Comparison of ENCODE assay signal across 33 cellular contexts in the genomic region with DNA sequence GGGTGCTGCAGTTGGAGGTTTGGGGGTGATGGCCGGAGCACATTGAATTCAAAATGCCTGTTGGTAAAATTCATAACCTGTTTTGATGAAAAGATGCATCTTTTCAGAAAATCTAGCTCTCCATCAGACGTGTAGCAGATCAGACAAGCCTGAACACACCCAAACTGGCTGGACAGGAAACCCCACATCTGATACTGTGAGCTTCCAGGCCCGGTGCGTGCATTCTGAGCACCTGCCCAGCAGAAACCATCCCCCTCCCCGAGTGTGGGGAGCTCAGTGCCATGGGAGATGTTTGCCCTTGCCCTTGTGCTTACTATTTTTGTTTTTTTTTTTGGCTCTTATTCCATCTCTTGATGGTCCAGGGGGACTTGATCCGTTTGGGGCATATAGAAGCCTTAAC.
"Had no signal": no experiment of that assay in that cellular context is flagged by ENCODE, and none has a peak within 500 bp of the region (broad histone marks: within the 10 kb centered on the region; RNA-seq: fewer than 3 reads in every experiment).

No MANE protein-coding gene starts in this region.

- FAIRE-seq: astrocyte, RCC 7860, TTC549 had no signal

- H3K4me1 Mint-ChIP-seq: activated CD4-positive, alpha-beta T cell treated with anti-CD3 and anti-CD28 coated beads, Interleukin-2, amount 10 ng/mL, durations not matched to agents 7 days and 5 days had no signal

- DNase-seq: activated CD4-positive, alpha-beta T cell treated with anti-CD3 and anti-CD28 coated beads for 36 hours; activated CD4-positive, alpha-beta T cell treated with anti-CD3 and anti-CD28 coated beads, Interleukin-2, amount 10 ng/mL, durations not matched to agents 7 days and 5 days; activated CD4-positive, alpha-beta T cell treated with anti-CD3 and anti-CD28 coated beads, Interleukin-2, amount 50 U/mL, for 48 hours; activated CD8-positive, alpha-beta T cell treated with anti-CD3 and anti-CD28 coated beads, Interleukin-2, amount 10 ng/mL, durations not matched to agents 7 days and 5 days; activated gamma-delta T cell treated with Interleukin-2 at 50 U/mL for 16 hours; activated naive CD4-positive, alpha-beta T cell treated with anti-CD3 and anti-CD28 coated beads for 36 hours; activated T-cell treated with anti-CD3 and anti-CD28 coated beads for 4 hours; activated T-cell treated with anti-CD3 and anti-CD28 coated beads, Interleukin-2, amount 50 U/mL, for 4 hours; adrenal gland; body of pancreas; NCI-H1048; NCI-H1105 treated with DMSO at 0.1 percent for 48 hours; NCI-H1436; NCI-H1694; NCI-H1930; NCI-H2081 treated with DMSO at 0.1 percent for 48 hours; NCI-H345; NCI-H526; NCI-H748 treated with DMSO at 0.1 percent for 48 hours; PC-9; Right ventricle myocardium superior had no signal

- H3K4me2 ChIP-seq: PC-9 had no signal

- ATAC-seq: activated CD4-positive, alpha-beta T cell treated with anti-CD3 and anti-CD28 coated beads for 36 hours; activated CD4-positive, CD25-positive, alpha-beta regulatory T cell treated with anti-CD3 and anti-CD28 coated beads, Interleukin-2, amount 50 U/mL, for 24 hours; activated CD8-positive, alpha-beta T cell treated with anti-CD3 and anti-CD28 coated beads, Interleukin-2, amount 10 ng/mL, durations not matched to agents 7 days and 5 days; activated naive CD4-positive, alpha-beta T cell treated with anti-CD3 and anti-CD28 coated beads, Interleukin-2, amount 50 U/mL, for 72 hours; activated T-cell treated with anti-CD3 and anti-CD28 coated beads, Interleukin-2, amount 50 U/mL, for 4 hours; body of pancreas; WTC11 had no signal

- H3K9me3 ChIP-seq: adrenal gland, body of pancreas, breast epithelium, SJCRH30 had no signal

- H3K27me3 Mint-ChIP-seq: activated CD4-positive, alpha-beta T cell treated with anti-CD3 and anti-CD28 coated beads, Interleukin-2, amount 10 ng/mL, durations not matched to agents 7 days and 5 days had no signal

- H3K27ac Mint-ChIP-seq: activated CD4-positive, alpha-beta T cell treated with anti-CD3 and anti-CD28 coated beads for 36 hours; activated CD8-positive, alpha-beta T cell treated with anti-CD3 and anti-CD28 coated beads, Interleukin-2, amount 10 ng/mL, durations not matched to agents 7 days and 5 days; activated naive CD4-positive, alpha-beta T cell treated with anti-CD3 and anti-CD28 coated beads for 36 hours; activated naive CD4-positive, alpha-beta T cell treated with anti-CD3 and anti-CD28 coated beads, Interleukin-2, amount 50 U/mL, for 72 hours; activated T-helper 1 cell treated with anti-CD3 and anti-CD28 coated beads, Interleukin-12 subunit alpha, Interleukin-12 subunit beta, Interleukin-2, Interleukin-4 antibody, amounts not matched to agents 30 ng/mL and 10 ng/mL and 1 ng/mL, durations not matched to agents 14 hours and 24 hours and 36 hours; T-helper 1 cell treated with Interleukin-12 subunit alpha and Interleukin-12 subunit beta and Interleukin-4 antibody, amounts not matched to agents 30 μg/mL and 1 μg/mL, for 36 hours; T-helper 2 cell treated with Interferon-gamma antibody and Interleukin-4, amounts not matched to agents 5 μg/mL and 100 μg/mL, for 36 hours; WTC11 had no signal

- H3K36me3 ChIP-seq: adrenal gland, breast epithelium, SJCRH30 had no signal

- H3K27ac ChIP-seq: adrenal gland, body of pancreas, breast epithelium, PC-9, SJCRH30, SK-N-MC had no signal

- H3K4me3 Mint-ChIP-seq: activated CD4-positive, alpha-beta T cell treated with anti-CD3 and anti-CD28 coated beads for 36 hours; activated CD4-positive, alpha-beta T cell treated with anti-CD3 and anti-CD28 coated beads, Interleukin-2, amount 10 ng/mL, durations not matched to agents 7 days and 5 days; activated CD8-positive, alpha-beta T cell treated with anti-CD3 and anti-CD28 coated beads, Interleukin-2, amount 10 ng/mL, durations not matched to agents 7 days and 5 days; activated naive CD4-positive, alpha-beta T cell treated with anti-CD3 and anti-CD28 coated beads for 36 hours; activated T-cell treated with anti-CD3 and anti-CD28 coated beads, Interleukin-2, amount 50 U/mL, for 4 hours; activated T-helper 1 cell treated with anti-CD3 and anti-CD28 coated beads, Interleukin-12 subunit alpha, Interleukin-12 subunit beta, Interleukin-2, Interleukin-4 antibody, amounts not matched to agents 30 ng/mL and 10 ng/mL and 1 ng/mL, durations not matched to agents 14 hours and 24 hours and 36 hours; T-helper 1 cell treated with Interleukin-12 subunit alpha and Interleukin-12 subunit beta and Interleukin-4 antibody, amounts not matched to agents 30 μg/mL and 1 μg/mL, for 36 hours; T-helper 2 cell treated with Interferon-gamma antibody and Interleukin-4, amounts not matched to agents 5 μg/mL and 100 μg/mL, for 36 hours; WTC11 had no signal

- H3K36me3 Mint-ChIP-seq: activated naive CD4-positive, alpha-beta T cell treated with anti-CD3 and anti-CD28 coated beads, Interleukin-2, amount 50 U/mL, for 72 hours had no signal

- H3K9me3 Mint-ChIP-seq: activated CD4-positive, alpha-beta T cell treated with anti-CD3 and anti-CD28 coated beads, Interleukin-2, amount 10 ng/mL, durations not matched to agents 7 days and 5 days; activated naive CD4-positive, alpha-beta T cell treated with anti-CD3 and anti-CD28 coated beads for 36 hours; activated naive CD4-positive, alpha-beta T cell treated with anti-CD3 and anti-CD28 coated beads, Interleukin-2, amount 50 U/mL, for 72 hours; activated T-cell treated with anti-CD3 and anti-CD28 coated beads, Interleukin-2, amount 50 U/mL, for 4 hours; activated T-helper 1 cell treated with anti-CD3 and anti-CD28 coated beads, Interleukin-12 subunit alpha, Interleukin-12 subunit beta, Interleukin-2, Interleukin-4 antibody, amounts not matched to agents 30 ng/mL and 10 ng/mL and 1 ng/mL, durations not matched to agents 14 hours and 24 hours and 36 hours; T-helper 1 cell treated with Interleukin-12 subunit alpha and Interleukin-12 subunit beta and Interleukin-4 antibody, amounts not matched to agents 30 μg/mL and 1 μg/mL, for 36 hours; T-helper 2 cell treated with Interferon-gamma antibody and Interleukin-4, amounts not matched to agents 5 μg/mL and 100 μg/mL, for 36 hours had no signal

- H3K4me3 ChIP-seq: adrenal gland, body of pancreas, breast epithelium, PC-9, SJCRH30, SK-N-MC had no signal

- H3K27me3 ChIP-seq: adrenal gland, body of pancreas, SJCRH30 had no signal

- H3K4me1 ChIP-seq: adrenal gland, body of pancreas, breast epithelium, SJCRH30 had no signal

- H2AFZ ChIP-seq: PC-9 had no signal
